1 cellular context compared by ENCODE assay signal in the genomic region with DNA sequence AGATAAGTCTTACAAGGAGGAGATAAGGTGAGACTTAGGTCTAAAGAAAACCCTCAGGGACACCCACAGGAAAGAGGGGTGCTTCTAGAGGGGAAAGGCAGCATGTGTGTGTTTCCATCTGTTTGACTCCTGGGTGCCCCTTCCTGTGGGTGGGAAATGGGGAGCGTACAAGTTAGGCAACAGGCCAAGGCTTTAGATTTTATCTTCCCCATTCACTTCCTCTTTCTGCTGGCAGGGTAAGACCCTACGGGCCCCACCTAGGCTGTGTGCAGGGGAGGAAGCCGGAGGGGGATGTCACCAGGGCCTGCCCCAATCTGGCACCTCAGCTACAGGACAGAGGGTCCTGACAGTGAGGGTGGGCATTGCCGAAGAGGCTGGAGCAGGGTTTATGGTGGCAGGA.
TF ChIP-seq lines count a peak whose summit lies in the region.

No MANE protein-coding gene starts in this region.

TF ChIP-seq in GM12878, 131 proteins besides CTCF, POLR2A, EP300 and RAD21:
- TF ChIP-seq SPI1 (IDR thresholded peaks at IDR 0.05; ENCODE audit: borderline replicate concordance, insufficient read depth, low read depth, low read length) = peak; percentile 88
- TF ChIP-seq, protein P1, sequence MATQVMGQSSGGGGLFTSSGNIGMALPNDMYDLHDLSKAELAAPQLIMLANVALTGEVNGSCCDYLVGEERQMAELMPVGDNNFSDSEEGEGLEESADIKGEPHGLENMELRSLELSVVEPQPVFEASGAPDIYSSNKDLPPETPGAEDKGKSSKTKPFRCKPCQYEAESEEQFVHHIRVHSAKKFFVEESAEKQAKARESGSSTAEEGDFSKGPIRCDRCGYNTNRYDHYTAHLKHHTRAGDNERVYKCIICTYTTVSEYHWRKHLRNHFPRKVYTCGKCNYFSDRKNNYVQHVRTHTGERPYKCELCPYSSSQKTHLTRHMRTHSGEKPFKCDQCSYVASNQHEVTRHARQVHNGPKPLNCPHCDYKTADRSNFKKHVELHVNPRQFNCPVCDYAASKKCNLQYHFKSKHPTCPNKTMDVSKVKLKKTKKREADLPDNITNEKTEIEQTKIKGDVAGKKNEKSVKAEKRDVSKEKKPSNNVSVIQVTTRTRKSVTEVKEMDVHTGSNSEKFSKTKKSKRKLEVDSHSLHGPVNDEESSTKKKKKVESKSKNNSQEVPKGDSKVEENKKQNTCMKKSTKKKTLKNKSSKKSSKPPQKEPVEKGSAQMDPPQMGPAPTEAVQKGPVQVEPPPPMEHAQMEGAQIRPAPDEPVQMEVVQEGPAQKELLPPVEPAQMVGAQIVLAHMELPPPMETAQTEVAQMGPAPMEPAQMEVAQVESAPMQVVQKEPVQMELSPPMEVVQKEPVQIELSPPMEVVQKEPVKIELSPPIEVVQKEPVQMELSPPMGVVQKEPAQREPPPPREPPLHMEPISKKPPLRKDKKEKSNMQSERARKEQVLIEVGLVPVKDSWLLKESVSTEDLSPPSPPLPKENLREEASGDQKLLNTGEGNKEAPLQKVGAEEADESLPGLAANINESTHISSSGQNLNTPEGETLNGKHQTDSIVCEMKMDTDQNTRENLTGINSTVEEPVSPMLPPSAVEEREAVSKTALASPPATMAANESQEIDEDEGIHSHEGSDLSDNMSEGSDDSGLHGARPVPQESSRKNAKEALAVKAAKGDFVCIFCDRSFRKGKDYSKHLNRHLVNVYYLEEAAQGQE (IDR thresholded peaks at IDR 0.05; ENCODE audit: low read depth, low read length) = no peak
- TF ChIP-seq SMAD5 (IDR thresholded peaks at IDR 0.05; ENCODE audit: low read depth) = no peak
- TF ChIP-seq TBL1XR1 (IDR thresholded peaks at IDR 0.05; ENCODE audit: low read depth, low read length) = no peak
- TF ChIP-seq CBX3 (IDR thresholded peaks at IDR 0.05; ENCODE audit: borderline replicate concordance, low read depth) = no peak
- TF ChIP-seq IRF4 (IDR thresholded peaks at IDR 0.05; ENCODE audit: low read depth, low read length) = no peak
